In genomic region chr9:135349212-135349962, GRCh38 we compare ENCODE assay signal across 30 cellular contexts.
"Had no signal": no experiment of that assay in that cellular context is flagged by ENCODE, and none has a peak within 500 bp of the region (broad histone marks: within the 10 kb centered on the region; RNA-seq: fewer than 3 reads in every experiment).

No MANE protein-coding gene starts in this region.

- DNase-seq: activated B cell treated with CpG ODN at 0.5 μM for 24 hours; activated CD4-positive, alpha-beta memory T cell treated with anti-CD3 and anti-CD28 coated beads for 36 hours; activated CD4-positive, alpha-beta T cell treated with anti-CD3 and anti-CD28 coated beads for 4 hours; activated CD4-positive, alpha-beta T cell treated with anti-CD3 and anti-CD28 coated beads, Interleukin-2, amount 50 U/mL, for 1 hour; activated CD4-positive, CD25-positive, alpha-beta regulatory T cell treated with anti-CD3 and anti-CD28 coated beads, Interleukin-2, amount 50 U/mL, for 72 hours; activated CD8-positive, alpha-beta memory T cell treated with anti-CD3 and anti-CD28 coated beads, Interleukin-2, amount 50 U/mL, for 4 hours; activated gamma-delta T cell treated with Interleukin-2 at 50 U/mL for 16 hours; activated naive CD4-positive, alpha-beta T cell treated with anti-CD3 and anti-CD28 coated beads, Interleukin-2, amount 10 ng/mL, durations not matched to agents 7 days and 5 days; activated T-cell treated with anti-CD3 and anti-CD28 coated beads for 4 hours; activated T-cell treated with anti-CD3 and anti-CD28 coated beads, Interleukin-2, amount 50 U/mL, for 4 hours; amniotic stem cell; MM.1S; MV-4-11; NCI-H1436 treated with DMSO at 0.1 percent for 48 hours; NCI-H187; NCI-H2029 treated with DMSO at 0.1 percent for 48 hours; NCI-H2107; NCI-H510A; NCI-H526; NCI-H748 treated with DMSO at 0.1 percent for 48 hours; PC-3; Peyer's patch; SW 1271; T-helper 1 cell; T-helper 2 cell; T-helper 9 cell had no signal

- H3K4me2 ChIP-seq: KMS-11 had no signal

- H3K4me3 ChIP-seq: ascending aorta, cardiac muscle cell, Peyer's patch had no signal

- ATAC-seq: activated T-cell treated with anti-CD3 and anti-CD28 coated beads, Interleukin-2, amount 50 U/mL, for 4 hours; PC-3 had no signal

- H3K36me3 ChIP-seq: ascending aorta, cardiac muscle cell, Peyer's patch had no signal

- H3K9ac ChIP-seq: KMS-11 had no signal

- H3K27ac ChIP-seq: ascending aorta, cardiac muscle cell, KMS-11, Peyer's patch, VCaP had no signal

- H3K9me3 ChIP-seq: ascending aorta, Peyer's patch had no signal

- H3K4me1 ChIP-seq: ascending aorta, Peyer's patch had no signal

- H3K27me3 ChIP-seq: ascending aorta, cardiac muscle cell, Peyer's patch had no signal
